Comparison of ENCODE assay signal across 13 cellular contexts in genomic region chr4:15913631-15913970, GRCh38. TPM values are rescaled to one million over a fixed set of nuclear protein-coding genes. Genes with fewer than 3 reads are reported as not detected.
A peak's percentile ranks its signal among the peaks of the same experiment; 100 is the strongest.
DNase-seq lines count a peak whose midpoint lies in the region; ATAC-seq and TF ChIP-seq lines count a peak whose summit lies in the region.
"Had no signal": no experiment of that assay in that cellular context is flagged by ENCODE, and none has a peak within 500 bp of the region (broad histone marks: within the 10 kb centered on the region; RNA-seq: fewer than 3 reads in every experiment).

No MANE protein-coding gene starts in this region.

- TF ChIP-seq POLR2A in body of pancreas (IDR thresholded peaks at IDR 0.05), result no peak
- no peak for TF ChIP-seq POLR2A in gastroesophageal sphincter (IDR thresholded peaks at IDR 0.05)

- H3K27ac ChIP-seq in body of pancreas (peak overlapping the region in 2 of 4 donors; percentile 13 to 30), gastroesophageal sphincter (no peak overlapping the region), caudate nucleus (ENCODE audit: low read depth, low read length) (no peak overlapping the region)
- H3K27ac ChIP-seq: ascending aorta, HL-60, ovary had no signal

- TF ChIP-seq EP300 in gastroesophageal sphincter (IDR thresholded peaks at IDR 0.05), result no peak

- H3K9me3 ChIP-seq in body of pancreas (no peaks in the 10 kb centered on the region), gastroesophageal sphincter (no peaks in the 10 kb centered on the region)
- H3K9me3 ChIP-seq: ascending aorta, ovary had no signal

- H3K27me3 ChIP-seq in body of pancreas, result no peaks in the 10 kb centered on the region
- H3K27me3 ChIP-seq in gastroesophageal sphincter, result no peaks in the 10 kb centered on the region
- H3K27me3 ChIP-seq: ascending aorta, ovary had no signal

- 21 to 28% methylated on average over 2 of the region's 2 CpGs for WGBS in body of pancreas, 2 donors
- WGBS in gastroesophageal sphincter (ENCODE audit: low coverage in 1 of 2), 2 donors, result 62 to 71% methylated on average over 2 of the region's 2 CpGs

- DNase-seq in ACHN (peak; percentile 86), HS-27A (ENCODE audit: low read depth) (peak; percentile 83), body of pancreas (peak in 1 of 4 donors; percentile 3), left colon (no peak), caudate nucleus (lab: John Stamatoyannopoulos, UW) (no peak)
- no peak for DNase-seq in activated CD4-positive, alpha-beta T cell treated with anti-CD3 and anti-CD28 coated beads for 4 hours
- DNase-seq: activated CD4-positive, alpha-beta memory T cell treated with anti-CD3 and anti-CD28 coated beads for 36 hours; NCI-H1930; ovary had no signal

- no peaks in the 10 kb centered on the region for H3K4me1 ChIP-seq in body of pancreas
- H3K4me1 ChIP-seq in gastroesophageal sphincter, result no peaks in the 10 kb centered on the region
- H3K4me1 ChIP-seq: ascending aorta had no signal

- intact Hi-C loops in body of pancreas (cut with DNase I), result no loop called here
- intact Hi-C loops in left colon (cut with DNase I, micrococcal nuclease), result no loop called here

- ATAC-seq in body of pancreas (peak; percentile 79), left colon (peak; percentile 21), GM21619 (IDR thresholded peaks at IDR 0.05; ENCODE audit: unreplicated experiment) (no peak), gastroesophageal sphincter (no peak)

- in situ Hi-C loops in ACHN (cut with HindIII; ENCODE audit: low pct_ligation_motif_present, low pct_unique_long_range_greater_than_20kb, low sequenced_read_pairs), result no loop called here

- H3K36me3 ChIP-seq in body of pancreas (replicated peaks in 1 of 2; ENCODE audit: insufficient read depth in 1 of 2, low read depth in 2 of 2) (no peaks in the 10 kb centered on the region), gastroesophageal sphincter (no peaks in the 10 kb centered on the region)
- H3K36me3 ChIP-seq: ascending aorta, ovary had no signal

- H3K4me3 ChIP-seq in body of pancreas (no peak overlapping the region), gastroesophageal sphincter (no peak overlapping the region)
- H3K4me3 ChIP-seq: ascending aorta, ovary had no signal

- TF ChIP-seq CTCF in body of pancreas (IDR thresholded peaks at IDR 0.05) (no peak), gastroesophageal sphincter (IDR thresholded peaks at IDR 0.05) (no peak)

RNA-seq across cellular contexts. Expression of gene FGFBP1, which starts 24.9 kb away (rescaled TPM):
- total RNA-seq in body of pancreas (not detected), left colon (10 to 100 TPM; 39.8 to 82.8 TPM), gastroesophageal sphincter (10 to 100 TPM in 1 of 4 donors, 1 to 10 TPM in 1, under 1 TPM in 2; 0.27 to 19.2 (median 0.97) TPM)
- total RNA-seq: activated CD4-positive, alpha-beta memory T cell treated with anti-CD3 and anti-CD28 coated beads for 36 hours; ascending aorta had no signal

RNA-seq across cellular contexts. Expression of gene FGFBP2, which starts 49.4 kb away (rescaled TPM):
- total RNA-seq in body of pancreas (1 to 10 TPM in 1 of 2 donors, not detected in 1; 4.0 TPM), left colon (under 1 TPM; 0.49 to 0.75 TPM), gastroesophageal sphincter (1 to 10 TPM in 3 of 4 donors, under 1 TPM in 1; 0.62 to 5.2 (median 2.2) TPM)
- total RNA-seq: ascending aorta had no signal

Comparison
In these comparisons a context has a peak if more than half of its experiments do, and no peak if none do; other contexts are left out.
1. DNase-seq: peak in ACHN (single experiment) and HS-27A (single experiment); none in left colon (0 of 2), caudate nucleus (0 of 61) and activated CD4-positive, alpha-beta T cell treated with anti-CD3 and anti-CD28 coated beads for 4 hours (0 of 2).
2. ATAC-seq: peak in body of pancreas (single experiment) and left colon (single experiment); none in GM21619 (single experiment) and gastroesophageal sphincter (single experiment).